In the genomic region with DNA sequence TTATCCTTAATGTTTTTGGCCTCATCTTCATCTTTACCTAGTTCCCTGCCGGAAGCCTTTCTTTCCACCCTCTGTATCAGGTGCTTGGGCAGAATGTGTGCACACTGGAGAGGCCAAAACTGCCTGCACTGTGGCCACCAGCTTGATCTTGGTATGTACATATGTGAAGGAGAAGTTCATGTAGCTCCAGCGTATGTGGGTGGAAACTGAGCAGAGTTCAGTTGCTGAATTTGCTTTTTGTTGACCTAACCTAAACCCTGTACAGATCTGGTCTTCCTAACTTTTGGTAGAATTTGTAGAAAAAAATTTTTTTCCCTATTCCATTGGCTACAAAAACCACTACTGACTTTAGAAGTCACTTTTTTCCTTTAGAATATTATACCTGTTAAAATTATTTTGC, we compare ENCODE assay signal across 17 cellular contexts.
DNase-seq lines count a peak whose midpoint lies in the region; ATAC-seq and TF ChIP-seq lines count a peak whose summit lies in the region.
"Had no signal": no experiment of that assay in that cellular context is flagged by ENCODE, and none has a peak within 500 bp of the region (broad histone marks: within the 10 kb centered on the region; RNA-seq: fewer than 3 reads in every experiment).

No MANE protein-coding gene starts in this region.

- H3K4me1 Mint-ChIP-seq in endodermal cell (no peaks in the 10 kb centered on the region), nephron progenitor cell (peaks cover 5% of the 10 kb centered on the region)
- H3K4me1 Mint-ChIP-seq: CD14-positive monocyte had no signal

- no peaks in the 10 kb centered on the region for H3K27me3 ChIP-seq in endodermal cell (ENCODE audit: control insufficient read depth, insufficient read depth, low read length, poor library complexity, severe bottlenecking)
- H3K27me3 ChIP-seq in upper lobe of right lung = no peaks in the 10 kb centered on the region
- H3K27me3 ChIP-seq: BE2C, BLaER1 had no signal

- no peaks in the 10 kb centered on the region for H3K36me3 ChIP-seq in endodermal cell (ENCODE audit: control insufficient read depth, insufficient read depth, low read length)
- no peaks in the 10 kb centered on the region for H3K36me3 ChIP-seq in upper lobe of right lung
- H3K36me3 ChIP-seq: BE2C, BLaER1 had no signal

- DNase-seq in CD1c-positive myeloid dendritic cell (ENCODE audit: extremely low spot score) (peak; percentile 8), endodermal cell (no peak), nephron progenitor cell (no peak), upper lobe of right lung (no peak)
- DNase-seq in activated CD4-positive, CD25-positive, alpha-beta regulatory T cell (lab: John Stamatoyannopoulos, UW) = no peak
- DNase-seq: 8988T; ACHN; BE2C; C1 segment of cervical spinal cord; Caco-2; Calu3; CD4-positive, alpha-beta T cell; CD8-positive, alpha-beta T cell; DMS79 treated with DMSO at 0.1 percent for 48 hours; GF-D8 had no signal

- no peak overlapping the region for H3K9ac ChIP-seq in endodermal cell (ENCODE audit: extremely low read depth, low read length, poor library complexity, severe bottlenecking)
- H3K9ac ChIP-seq: BLaER1 had no signal

- no peak overlapping the region for H3K4me3 Mint-ChIP-seq in endodermal cell
- no peak overlapping the region for H3K4me3 Mint-ChIP-seq in nephron progenitor cell
- H3K4me3 Mint-ChIP-seq: CD14-positive monocyte; CD4-positive, alpha-beta T cell; CD8-positive, alpha-beta T cell had no signal

- peaks cover 7% of the 10 kb centered on the region for H3K9me3 Mint-ChIP-seq in endodermal cell
- peaks cover 27% of the 10 kb centered on the region for H3K9me3 Mint-ChIP-seq in nephron progenitor cell

- H3K4me1 ChIP-seq in endodermal cell (ENCODE audit: control insufficient read depth, insufficient read depth, low read length) = no peaks in the 10 kb centered on the region
- no peaks in the 10 kb centered on the region for H3K4me1 ChIP-seq in upper lobe of right lung
- H3K4me1 ChIP-seq: BE2C, BLaER1, Caco-2 had no signal

- no peak for ATAC-seq in upper lobe of right lung
- ATAC-seq: CD8-positive, alpha-beta T cell had no signal

- H3K36me3 Mint-ChIP-seq in endodermal cell (ENCODE audit: low read depth) (no peaks in the 10 kb centered on the region), nephron progenitor cell (ENCODE audit: low read depth) (no peaks in the 10 kb centered on the region)
- H3K36me3 Mint-ChIP-seq: CD14-positive monocyte; CD8-positive, alpha-beta T cell had no signal

- TF ChIP-seq CTCF in endodermal cell (conservative IDR thresholded peaks at IDR 0.05) = no peak
- no peak for TF ChIP-seq CTCF in nephron progenitor cell (IDR thresholded peaks at IDR 0.05)
- no peak for TF ChIP-seq CTCF in upper lobe of right lung (IDR thresholded peaks at IDR 0.05)

- peak overlapping the region; percentile 3 for H3K27ac Mint-ChIP-seq in endodermal cell
- peak overlapping the region; percentile 12 for H3K27ac Mint-ChIP-seq in nephron progenitor cell
- H3K27ac Mint-ChIP-seq: CD14-positive monocyte; CD4-positive, alpha-beta T cell; CD8-positive, alpha-beta T cell had no signal

- WGBS in endodermal cell (ENCODE audit: insufficient coverage in 1 of 2, insufficient read length in 1 of 2), 2 experiments = 92 to 95% methylated on average over 2 of the region's 2 CpGs

- peaks cover 6% of the 10 kb centered on the region for H3K9me3 ChIP-seq in endodermal cell (ENCODE audit: control insufficient read depth, low read length)
- no peaks in the 10 kb centered on the region for H3K9me3 ChIP-seq in upper lobe of right lung
- H3K9me3 ChIP-seq: BE2C, BLaER1, Caco-2 had no signal

- H3K27me3 Mint-ChIP-seq in endodermal cell (ENCODE audit: insufficient read depth) (no peaks in the 10 kb centered on the region), nephron progenitor cell (ENCODE audit: low read depth, poor library complexity) (no peaks in the 10 kb centered on the region)

- intact Hi-C loops in upper lobe of right lung (cut with DNase I) = no loop called here

- no peak overlapping the region for H3K27ac ChIP-seq in endodermal cell (ENCODE audit: low read depth, low read length)
- no peak overlapping the region for H3K27ac ChIP-seq in upper lobe of right lung
- H3K27ac ChIP-seq: BLaER1 had no signal

- H3K4me3 ChIP-seq in endodermal cell (ENCODE audit: low read length) = no peak overlapping the region
- no peak overlapping the region for H3K4me3 ChIP-seq in upper lobe of right lung
- H3K4me3 ChIP-seq: BLaER1 had no signal
